ENCODE assay signal across 13 cellular contexts in genomic region chr2:61145990-61146389, GRCh38. TPM values are rescaled to one million over a fixed set of nuclear protein-coding genes. Genes with fewer than 3 reads are reported as not detected.
DNase-seq lines count a peak whose midpoint lies in the region; ATAC-seq, FAIRE-seq and TF ChIP-seq lines count a peak whose summit lies in the region.
"Had no signal": no experiment of that assay in that cellular context is flagged by ENCODE, and none has a peak within 500 bp of the region (broad histone marks: within the 10 kb centered on the region; RNA-seq: fewer than 3 reads in every experiment).

No MANE protein-coding gene starts in this region.

- H3K36me3 ChIP-seq in ACC112 (ENCODE audit: insufficient read depth, low read length): peaks cover 18% of the 10 kb centered on the region
- no peaks in the 10 kb centered on the region for H3K36me3 ChIP-seq in K562 (ENCODE audit: control insufficient read depth, insufficient read depth, low read length)
- peaks cover 0 to 31% of the 10 kb centered on the region in 2 experiments for H3K36me3 ChIP-seq in mesenchymal stem cell (ENCODE audit: control insufficient read depth in 1 of 2, insufficient read depth in 2 of 2, low read depth in 1 of 2, low read length in 2 of 2)
- no peaks in the 10 kb centered on the region for H3K36me3 ChIP-seq in uterus

- TF ChIP-seq CTCF in K562 (IDR thresholded peaks at IDR 0.05 in 2 of 3, conservative IDR thresholded peaks at IDR 0.05 in 1 of 3; ENCODE audit: insufficient read depth in 2 of 3, low read depth in 1 of 3, low read length in 3 of 3) (no peak), uterus (IDR thresholded peaks at IDR 0.05) (no peak)

- H2AFZ ChIP-seq in ACC112 (ENCODE audit: low read length, unreplicated experiment) (no peak overlapping the region), K562 (ENCODE audit: low read depth, low read length) (no peak overlapping the region), mesenchymal stem cell (ENCODE audit: low read depth, low read length) (no peak overlapping the region)

- H3K27ac Mint-ChIP-seq in IgD-negative memory B cell: no peak overlapping the region

- H3K79me1 ChIP-seq in mesenchymal stem cell (replicated peaks; ENCODE audit: low read length, poor library complexity, severe bottlenecking): no peaks in the 10 kb centered on the region

- no peak overlapping the region for H2BK15ac ChIP-seq in mesenchymal stem cell (ENCODE audit: low read depth, poor library complexity, severe bottlenecking)

- H3K4me2 ChIP-seq in K562 (ENCODE audit: insufficient read depth, low read length): no peak overlapping the region
- H3K4me2 ChIP-seq in mesenchymal stem cell (ENCODE audit: low read length, poor library complexity, severe bottlenecking): no peak overlapping the region

- H3K4me1 ChIP-seq in ACC112 (ENCODE audit: control insufficient read depth, insufficient read depth, low read length, unreplicated experiment) (peaks cover 8% of the 10 kb centered on the region), K562 (replicated peaks in 1 of 2; ENCODE audit: control insufficient read depth in 2 of 2, insufficient read depth in 2 of 2, low read length in 2 of 2) (no peaks in the 10 kb centered on the region; a peak in 1 of 5 replicates), mesenchymal stem cell (ENCODE audit: control insufficient read depth, insufficient read depth, low read depth, low read length) (no peaks in the 10 kb centered on the region), uterus (no peaks in the 10 kb centered on the region)

- H3K14ac ChIP-seq in mesenchymal stem cell (ENCODE audit: low read length in 2 of 2): no peak overlapping the region

- FAIRE-seq in K562 (lab: Jason Lieb, UNC): no peak

- DNase-seq in K562 (ENCODE audit: extremely low read depth in 1 of 4, low spot score in 3 of 4) (no peak), mesenchymal stem cell (no peak), SKM-1 treated with dmso at 0.1 percent for 144 hours (lab: John Stamatoyannopoulos, UW; ENCODE audit: unreplicated experiment) (no peak), uterus (no peak)
- DNase-seq: amniotic stem cell, islet precursor cell had no signal

- H3K23ac ChIP-seq in mesenchymal stem cell (ENCODE audit: low read length in 2 of 2): no peak overlapping the region

- H3K36me3 Mint-ChIP-seq in IgD-negative memory B cell: peaks cover 6% of the 10 kb centered on the region

- H3K4me3 ChIP-seq in ACC112 (ENCODE audit: low read depth, low read length) (peak overlapping the region; percentile 95), K562 (no peak overlapping the region), mesenchymal stem cell (ENCODE audit: insufficient read depth in 1 of 2, low read depth in 1 of 2, low read length in 2 of 2) (peak overlapping the region in 1 of 2 experiments; percentile 84), uterus (no peak overlapping the region)

- H4K20me1 ChIP-seq in K562 (replicated peaks; ENCODE audit: control insufficient read depth, insufficient read depth, low read length): no peaks in the 10 kb centered on the region
- H4K20me1 ChIP-seq: BLaER1 treated with 17β-estradiol and CSF1 and Interleukin-3, amounts not matched to agents 10 nM and 100 nM had no signal

- H3K27ac ChIP-seq in ACC112 (ENCODE audit: low read depth, low read length): no peak overlapping the region
- no peak overlapping the region for H3K27ac ChIP-seq in K562 (ENCODE audit: extremely low read depth, low read depth, low read length)
- no peak overlapping the region for H3K27ac ChIP-seq in mesenchymal stem cell (ENCODE audit: low read length, poor library complexity, severe bottlenecking)
- H3K27ac ChIP-seq in uterus: peak overlapping the region in 1 of 2 donors; percentile 79

- no peak overlapping the region for H2BK120ac ChIP-seq in mesenchymal stem cell (ENCODE audit: low read depth, low read length)

- H3K9me3 Mint-ChIP-seq in IgD-negative memory B cell: no peaks in the 10 kb centered on the region

- peaks cover 5 to 13% (median 7%) of the 10 kb centered on the region in 3 donors for H3K4me1 Mint-ChIP-seq in IgD-negative memory B cell

- H3K79me2 ChIP-seq in ACC112 (ENCODE audit: control insufficient read depth, insufficient read depth, low read length, unreplicated experiment): peaks cover 17% of the 10 kb centered on the region
- H3K79me2 ChIP-seq in K562 (ENCODE audit: control insufficient read depth, insufficient read depth, low read length): no peaks in the 10 kb centered on the region

- CTCF ChIA-PET in K562 (lab: Yijun Ruan, JAX; ENCODE audit: low intra/inter-chr PET ratio): no interaction called here

- H3K27me3 ChIP-seq in ACC112 (ENCODE audit: insufficient read depth, low read length) (no peaks in the 10 kb centered on the region), K562 (ENCODE audit: control insufficient read depth in 2 of 2, insufficient read depth in 2 of 2, low read length in 2 of 2) (no peaks in the 10 kb centered on the region), mesenchymal stem cell (ENCODE audit: control insufficient read depth in 1 of 2, insufficient read depth in 1 of 2, low read length in 2 of 2) (no peaks in the 10 kb centered on the region), uterus (no peaks in the 10 kb centered on the region)
- H3K27me3 ChIP-seq: BLaER1 treated with 17β-estradiol and CSF1 and Interleukin-3, amounts not matched to agents 10 nM and 100 nM; thyroid gland had no signal

- intact Hi-C loops in K562 (cut with micrococcal nuclease): no loop called here
- intact Hi-C loops in uterus (cut with DNase I; ENCODE audit: low total_unique reads): no loop called here

- H3K4ac ChIP-seq in mesenchymal stem cell (ENCODE audit: low read depth in 1 of 2, low read length in 2 of 2): no peak overlapping the region

- H4K8ac ChIP-seq in mesenchymal stem cell (ENCODE audit: low read length): no peak overlapping the region

- no peaks in the 10 kb centered on the region for H3K27me3 Mint-ChIP-seq in IgD-negative memory B cell

- H3K9me1 ChIP-seq in K562 (ENCODE audit: control insufficient read depth, insufficient read depth, low read length): no peaks in the 10 kb centered on the region

- in situ Hi-C loops in K562 (cut with MboI): no loop called here

- ATAC-seq in K562: no peak
- ATAC-seq in HG02610 (IDR thresholded peaks at IDR 0.05; ENCODE audit: unreplicated experiment): no peak
- no peak for ATAC-seq in GM18511 (IDR thresholded peaks at IDR 0.05; ENCODE audit: unreplicated experiment)
- ATAC-seq: esophagus mucosa had no signal

- peak overlapping the region; percentile 52 to 89 (median 82) for H3K4me3 Mint-ChIP-seq in IgD-negative memory B cell

- TF ChIP-seq RAD21 in K562 (CRISPR knock-in tag; conservative IDR thresholded peaks at IDR 0.05 in 1 of 2, IDR thresholded peaks at IDR 0.05 in 1 of 2): no peak

- H3K9me3 ChIP-seq in K562 (replicated peaks; ENCODE audit: control insufficient read depth, insufficient read depth, low read depth, low read length): no peaks in the 10 kb centered on the region
- H3K9me3 ChIP-seq in mesenchymal stem cell (ENCODE audit: control insufficient read depth, low read length): no peaks in the 10 kb centered on the region
- no peaks in the 10 kb centered on the region for H3K9me3 ChIP-seq in uterus
- H3K9me3 ChIP-seq: thyroid gland had no signal

- no peak overlapping the region for H2BK12ac ChIP-seq in mesenchymal stem cell (ENCODE audit: low read length in 2 of 2)

- H3K18ac ChIP-seq in mesenchymal stem cell (ENCODE audit: low read depth in 1 of 2, low read length in 2 of 2): no peak overlapping the region

- H2BK5ac ChIP-seq in mesenchymal stem cell (ENCODE audit: low read depth, low read length, poor library complexity, severe bottlenecking): no peak overlapping the region

- TF ChIP-seq EP300 in K562 (IDR thresholded peaks at IDR 0.05; ENCODE audit: low read length): no peak

- H3K9ac ChIP-seq in K562 (ENCODE audit: insufficient read depth in 1 of 2, low read depth in 2 of 2, low read length in 2 of 2) (no peak overlapping the region), mesenchymal stem cell (ENCODE audit: low read length) (peak overlapping the region; percentile 97)

- H2AK5ac ChIP-seq in mesenchymal stem cell (ENCODE audit: low read length, severe bottlenecking): no peak overlapping the region

- no peak overlapping the region for H4K91ac ChIP-seq in mesenchymal stem cell (ENCODE audit: low read length)

- TF ChIP-seq POLR2A in K562 (conservative IDR thresholded peaks at IDR 0.05) (no peak), uterus (IDR thresholded peaks at IDR 0.05) (no peak)

- 44% methylated on average over 2 of the region's 2 CpGs for WGBS in K562 (ENCODE audit: insufficient coverage, low coverage, missing lambda C conversion rate)
- no CpG with 5 or more reads among the region's 2 CpGs for WGBS in mesenchymal stem cell

- POLR2A ChIA-PET in K562 (lab: Yijun Ruan, JAX): interaction anchor here (1.2 kb wide), 1 partner anchor 10 kb away, joined by 3 read pairs; no protein-coding TSS in a partner anchor

- no TSS peak for BruUV-seq in K562 (replicated peaks; lab: Mats Ljungman, UMichigan)

TF ChIP-seq in K562, 482 proteins besides CTCF, POLR2A, EP300 and RAD21 (continues in another document):
- TF ChIP-seq PURB (CRISPR knock-in tag; IDR thresholded peaks at IDR 0.05; ENCODE audit: low read depth) (no peak), RBM39 (optimal IDR thresholded peaks at IDR 0.05; ENCODE audit: low read depth, low read length) (no peak), RBM25 (IDR thresholded peaks at IDR 0.05; ENCODE audit: low read depth, low read length, severe bottlenecking) (peak; percentile 45)

RNA-seq across cellular contexts. Expression of gene C2orf74, which starts 16.0 kb away (rescaled TPM):
- polyA plus RNA-seq in IgD-negative memory B cell: 40.9 TPM
- total RNA-seq in K562 (2011; cell fraction: chromatin; rRNA removed; ENCODE audit: low replicate concordance): not detected in 2 replicates
- total RNA-seq in K562 (2011; cell fraction: nucleolus; rRNA removed): not detected in 2 replicates
- not detected in 2 replicates for total RNA-seq in K562 (2011; cell fraction: nucleoplasm; rRNA removed)
- total RNA-seq in K562 (2014; rRNA removed): not detected in 2 replicates
- total RNA-seq in K562 (2014; rRNA removed; fragmentation: Illumina TruSeq; extraction: Trizol): not detected in 2 replicates
- not detected in 2 replicates for total RNA-seq in K562 (2015; rRNA removed; fragmentation: Illumina TruSeq; extraction: Trizol)
- not detected in 2 replicates for total RNA-seq in K562 (2021)
- polyA plus RNA-seq in K562 (2011; rRNA removed): not detected in 2 replicates
- not detected in 2 replicates for polyA plus RNA-seq in K562 (2011; cell fraction: cytosol; rRNA removed)
- not detected in 2 replicates for polyA plus RNA-seq in K562 (2011; cell fraction: nucleus; rRNA removed)
- not detected in 2 replicates for polyA plus RNA-seq in K562 (2012)
- not detected in 2 replicates for polyA plus RNA-seq in K562 (2014; fragmentation: Illumina TruSeq; extraction: Trizol)
- polyA plus RNA-seq in K562 (2014; fragmentation: Nextera tagmentation; extraction: Ambion mirVana): not detected
- polyA plus RNA-seq in K562 (2014; rRNA removed): not detected in 2 replicates
- polyA minus RNA-seq in K562 (2011; rRNA and poly(A)+ RNA removed): not detected in 2 replicates
- not detected in 2 replicates for polyA minus RNA-seq in K562 (2011; cell fraction: cytosol; rRNA and poly(A)+ RNA removed)
- polyA minus RNA-seq in K562 (2011; cell fraction: nucleus; rRNA and poly(A)+ RNA removed): not detected in 2 replicates
- polyA plus RNA-seq in mesenchymal stem cell (2013, experiment 1 of 2): 20.1 TPM
- 19.7 TPM for polyA plus RNA-seq in mesenchymal stem cell (2013, experiment 2 of 2)
- 10 to 100 TPM in 2 of 4 donors, 1 to 10 TPM in 2; 5.7 to 50.9 (median 13.6) TPM for total RNA-seq in uterus

Comparison
In these comparisons a context has a peak if more than half of its experiments do, and no peak if none do; other contexts are left out.
1. RNA of gene C2orf74, which starts 16.0 kb away (total RNA-seq): 5.7 to 50.9 TPM in uterus; not detected in K562; every median in the first group is over 4 times any median in the second.